Comparison of ENCODE assay signal across 33 cellular contexts in genomic region chr4:121724671-121725070, GRCh38. TPM values are rescaled to one million over a fixed set of nuclear protein-coding genes. Genes with fewer than 3 reads are reported as not detected.
"Had no signal": no experiment of that assay in that cellular context is flagged by ENCODE, and none has a peak within 500 bp of the region (broad histone marks: within the 10 kb centered on the region; RNA-seq: fewer than 3 reads in every experiment).

No MANE protein-coding gene starts in this region.

- H3K9me3 ChIP-seq: body of pancreas, esophagus muscularis mucosa, gastrocnemius medialis, heart left ventricle had no signal

- H3K4me1 ChIP-seq: body of pancreas, esophagus muscularis mucosa, gastrocnemius medialis had no signal

- DNase-seq: activated CD4-positive, alpha-beta T cell treated with anti-CD3 and anti-CD28 coated beads for 36 hours; activated CD4-positive, alpha-beta T cell treated with anti-CD3 and anti-CD28 coated beads, Interleukin-2, amount 10 ng/mL, durations not matched to agents 7 days and 5 days; activated CD4-positive, alpha-beta T cell treated with anti-CD3 and anti-CD28 coated beads, Interleukin-2, amount 50 U/mL, for 48 hours; activated CD4-positive, CD25-positive, alpha-beta regulatory T cell; activated CD4-positive, CD25-positive, alpha-beta regulatory T cell treated with anti-CD3 and anti-CD28 coated beads, Interleukin-2, amount 50 U/mL, for 72 hours; activated CD8-positive, alpha-beta memory T cell treated with anti-CD3 and anti-CD28 coated beads, Interleukin-2, amount 50 U/mL, for 48 hours; activated effector memory CD4-positive, alpha-beta T cell treated with Interleukin-2 at 50 U/mL for 16 hours; activated gamma-delta T cell treated with Interleukin-2 at 50 U/mL for 16 hours; activated naive CD4-positive, alpha-beta T cell treated with anti-CD3 and anti-CD28 coated beads, Interleukin-2, amount 50 U/mL, for 16 hours; activated naive CD4-positive, alpha-beta T cell treated with Interleukin-2 at 50 U/mL for 16 hours; activated T-cell treated with anti-CD3 and anti-CD28 coated beads for 4 hours; activated T-cell treated with anti-CD3 and anti-CD28 coated beads, Interleukin-2, amount 50 U/mL, for 24 hours; activated T-cell treated with anti-CD3 and anti-CD28 coated beads, Interleukin-2, amount 50 U/mL, for 72 hours; amygdala; aorta; body of pancreas; central memory CD4-positive, alpha-beta T cell; cerebellar nuclear complex; dorsolateral prefrontal cortex; effector memory CD4-positive, alpha-beta T cell; endodermal cell; erythroblast; foreskin keratinocyte; gastrocnemius medialis; glutamatergic neuron; heart left ventricle; T-helper 2 cell had no signal

- H3K27me3 ChIP-seq: body of pancreas, cardiac muscle cell, dorsolateral prefrontal cortex, esophagus muscularis mucosa, foreskin keratinocyte, gastrocnemius medialis, heart left ventricle had no signal

- H3K27ac Mint-ChIP-seq: activated CD4-positive, alpha-beta T cell treated with anti-CD3 and anti-CD28 coated beads for 36 hours; activated CD4-positive, alpha-beta T cell treated with anti-CD3 and anti-CD28 coated beads, Interleukin-2, amount 10 ng/mL, durations not matched to agents 7 days and 5 days; activated naive CD8-positive, alpha-beta T cell; activated T-cell treated with anti-CD3 and anti-CD28 coated beads, Interleukin-2, amount 50 U/mL, for 24 hours; activated T-cell treated with anti-CD3 and anti-CD28 coated beads, Interleukin-2, amount 50 U/mL, for 72 hours; dendritic cell treated with granulocyte-macrophage colony-stimulating factor and Interleukin-4, amounts not matched to agents 40 ng/mL and 50 ng/mL, for 4 days; endodermal cell had no signal

- ATAC-seq: activated CD4-positive, alpha-beta T cell treated with anti-CD3 and anti-CD28 coated beads for 36 hours; activated T-cell treated with anti-CD3 and anti-CD28 coated beads, Interleukin-2, amount 50 U/mL, for 72 hours; body of pancreas; foreskin keratinocyte; gastrocnemius medialis; heart left ventricle had no signal

- H3K9me3 Mint-ChIP-seq: activated CD4-positive, alpha-beta T cell treated with anti-CD3 and anti-CD28 coated beads, Interleukin-2, amount 10 ng/mL, durations not matched to agents 7 days and 5 days; activated T-cell treated with anti-CD3 and anti-CD28 coated beads, Interleukin-2, amount 50 U/mL, for 24 hours; activated T-cell treated with anti-CD3 and anti-CD28 coated beads, Interleukin-2, amount 50 U/mL, for 72 hours; dendritic cell treated with granulocyte-macrophage colony-stimulating factor and Interleukin-4, amounts not matched to agents 40 ng/mL and 50 ng/mL, for 4 days; endodermal cell had no signal

- H3K36me3 ChIP-seq: cardiac muscle cell, esophagus muscularis mucosa, gastrocnemius medialis, heart left ventricle had no signal

- H3K4me3 Mint-ChIP-seq: activated CD4-positive, alpha-beta T cell treated with anti-CD3 and anti-CD28 coated beads for 36 hours; activated CD4-positive, alpha-beta T cell treated with anti-CD3 and anti-CD28 coated beads, Interleukin-2, amount 10 ng/mL, durations not matched to agents 7 days and 5 days; activated naive CD8-positive, alpha-beta T cell; activated T-cell treated with anti-CD3 and anti-CD28 coated beads, Interleukin-2, amount 50 U/mL, for 24 hours; activated T-cell treated with anti-CD3 and anti-CD28 coated beads, Interleukin-2, amount 50 U/mL, for 72 hours; dendritic cell treated with granulocyte-macrophage colony-stimulating factor and Interleukin-4, amounts not matched to agents 40 ng/mL and 50 ng/mL, for 4 days; endodermal cell had no signal

- H3K4me3 ChIP-seq: body of pancreas, cardiac muscle cell, coronary artery, dorsolateral prefrontal cortex, esophagus muscularis mucosa, gastrocnemius medialis, heart left ventricle had no signal

- H3K27ac ChIP-seq: body of pancreas, cardiac muscle cell, coronary artery, dorsolateral prefrontal cortex, esophagus muscularis mucosa, foreskin keratinocyte, gastrocnemius medialis, heart left ventricle had no signal

- H3K27me3 Mint-ChIP-seq: activated CD4-positive, alpha-beta T cell treated with anti-CD3 and anti-CD28 coated beads for 36 hours; activated CD4-positive, alpha-beta T cell treated with anti-CD3 and anti-CD28 coated beads, Interleukin-2, amount 10 ng/mL, durations not matched to agents 7 days and 5 days; activated naive CD8-positive, alpha-beta T cell had no signal

- H3K36me3 Mint-ChIP-seq: activated naive CD8-positive, alpha-beta T cell had no signal

RNA-seq across cellular contexts. Expression of gene SMIM43, which starts 40.3 kb away (rescaled TPM):
- total RNA-seq: activated CD4-positive, alpha-beta T cell treated with anti-CD3 and anti-CD28 coated beads for 36 hours; activated CD4-positive, alpha-beta T cell treated with anti-CD3 and anti-CD28 coated beads, Interleukin-2, amount 10 ng/mL, durations not matched to agents 7 days and 5 days; activated T-cell treated with anti-CD3 and anti-CD28 coated beads, Interleukin-2, amount 50 U/mL, for 72 hours; aorta; body of pancreas; cardiac muscle cell; endodermal cell; foreskin keratinocyte; gastrocnemius medialis; T-helper 1 cell treated with Interleukin-12 subunit alpha and Interleukin-12 subunit beta and Interleukin-4 antibody, amounts not matched to agents 30 ng/mL and 1 ng/mL, for 36 hours had no signal
- polyA plus RNA-seq: aorta, cardiac muscle cell had no signal
